ENCODE assay signal across 7 cellular contexts in the genomic region with DNA sequence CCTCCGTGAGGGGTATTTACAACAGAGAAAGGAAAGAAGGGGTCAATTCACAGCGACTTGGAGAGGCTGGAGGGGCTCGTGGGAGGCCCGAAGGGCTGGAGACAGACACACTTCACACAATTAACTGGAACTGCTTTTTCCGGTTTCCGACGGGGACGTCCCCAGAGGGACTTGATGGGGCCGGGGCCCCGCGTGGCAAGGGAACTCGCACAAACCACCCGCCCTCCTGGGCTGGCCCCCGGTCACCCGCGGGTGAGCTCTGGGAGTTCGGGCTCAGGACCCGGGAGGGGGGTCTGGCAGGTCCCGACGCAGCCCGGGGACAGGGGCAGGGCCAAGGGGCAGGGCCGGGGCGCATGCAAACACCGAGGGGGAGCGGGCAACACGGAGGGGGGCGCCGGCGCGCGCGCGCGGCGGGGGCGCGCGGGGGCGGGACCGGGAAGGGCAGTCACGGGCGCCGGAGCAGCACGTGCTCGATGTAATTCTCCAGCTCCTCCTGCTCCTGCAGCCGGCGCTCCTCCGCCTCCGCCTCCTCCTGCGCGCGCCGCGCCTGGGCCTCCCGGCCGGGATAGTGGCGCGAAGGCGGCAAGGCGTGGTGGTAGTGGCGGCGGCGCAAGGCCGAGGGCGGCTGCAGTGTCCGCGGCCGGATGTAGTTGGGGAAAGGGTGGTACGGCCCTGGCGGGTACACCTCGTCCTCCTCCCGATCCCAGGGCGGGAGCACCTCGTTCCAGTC. TPM values are rescaled to one million over a fixed set of nuclear protein-coding genes. Genes with fewer than 3 reads are reported as not detected.
DNase-seq lines count a peak whose midpoint lies in the region; ATAC-seq and TF ChIP-seq lines count a peak whose summit lies in the region.

No MANE protein-coding gene starts in this region.

- H3K4ac ChIP-seq in neuronal stem cell (ENCODE audit: low read length) = no peak overlapping the region

- peak overlapping the region; percentile 24 for H2BK15ac ChIP-seq in neuronal stem cell (ENCODE audit: low read length)

- H4K91ac ChIP-seq in neuronal stem cell (ENCODE audit: low read depth, low read length, poor library complexity) = no peak overlapping the region

- H3K27ac ChIP-seq in neuronal stem cell (replicated peaks; ENCODE audit: low read length) = peak overlapping the region; percentile 28

- no peak overlapping the region for H2BK120ac ChIP-seq in neuronal stem cell (ENCODE audit: low read depth, low read length)

- ATAC-seq in GM18505 (IDR thresholded peaks at IDR 0.05; ENCODE audit: unreplicated experiment) = no peak
- ATAC-seq in HG03439 (IDR thresholded peaks at IDR 0.05; ENCODE audit: unreplicated experiment) = no peak

- peak; percentile 76 for DNase-seq in ELF-1 (ENCODE audit: low read depth, low spot score)
- peak; percentile 53 for DNase-seq in KBM-7
- DNase-seq in SK-N-DZ (ENCODE audit: low spot score) = peak; percentile 76
- peak; percentile 69 for DNase-seq in epithelial cell of esophagus (ENCODE audit: low read depth)
- DNase-seq in neuronal stem cell (ENCODE audit: low spot score) = no peak

- H3K4me3 ChIP-seq in epithelial cell of esophagus (ENCODE audit: low read length) = peak overlapping the region; percentile 14
- peak overlapping the region; percentile 59 to 78 for H3K4me3 ChIP-seq in neuronal stem cell (ENCODE audit: low read length in 2 of 2)

- no peaks in the 10 kb centered on the region for H3K79me1 ChIP-seq in neuronal stem cell (ENCODE audit: low read depth, low read length)

- H3K23ac ChIP-seq in neuronal stem cell (ENCODE audit: low read depth, low read length, poor library complexity) = peak overlapping the region; percentile 90

- H3K18ac ChIP-seq in neuronal stem cell (ENCODE audit: low read length) = peak overlapping the region; percentile 95

- H3K14ac ChIP-seq in neuronal stem cell (ENCODE audit: low read length) = no peak overlapping the region

- no peak for TF ChIP-seq CTCF in epithelial cell of esophagus (IDR thresholded peaks at IDR 0.05; ENCODE audit: insufficient read depth, low read depth, low read length, missing control alignments)

- no peak overlapping the region for H4K8ac ChIP-seq in neuronal stem cell (ENCODE audit: low read depth, low read length)

- peaks cover 0 to 41% (median 17%) of the 10 kb centered on the region in 3 experiments for H3K27me3 ChIP-seq in neuronal stem cell (ENCODE audit: control insufficient read depth in 3 of 3, insufficient read depth in 3 of 3, low read depth in 1 of 3, low read length in 3 of 3)

- peak overlapping the region; percentile 53 for H2BK12ac ChIP-seq in neuronal stem cell (ENCODE audit: low read length)

- no peak overlapping the region for H2BK5ac ChIP-seq in neuronal stem cell (ENCODE audit: low read length)

- H2AK5ac ChIP-seq in neuronal stem cell (ENCODE audit: low read depth, low read length) = no peak overlapping the region

- H3K9ac ChIP-seq in neuronal stem cell (ENCODE audit: low read depth, low read length, poor library complexity) = peak overlapping the region; percentile 89

- no CpG with 5 or more reads among the region's 74 CpGs for WGBS in neuronal stem cell (ENCODE audit: extremely low coverage in 2 of 2, insufficient read length in 2 of 2, insufficient replicate concordance in 1 of 2), 2 donors

- peaks cover 1 to 23% of the 10 kb centered on the region in 2 donors for H3K36me3 ChIP-seq in neuronal stem cell (replicated peaks in 1 of 2; ENCODE audit: control insufficient read depth in 2 of 2, insufficient read depth in 2 of 2, low read length in 2 of 2)

- H3K4me2 ChIP-seq in neuronal stem cell (ENCODE audit: insufficient read depth, low read length, poor library complexity, severe bottlenecking) = peak overlapping the region; percentile 86

- H2AFZ ChIP-seq in neuronal stem cell (ENCODE audit: low read length) = peak overlapping the region; percentile 80

- in situ Hi-C loops in KBM-7 (cut with MboI; ENCODE audit: low pct_unique_long_range_greater_than_20kb, low sequenced_read_pairs) = no loop called here

- peaks cover 28 to 46% of the 10 kb centered on the region in 2 donors for H3K4me1 ChIP-seq in neuronal stem cell (ENCODE audit: control insufficient read depth in 2 of 2, insufficient read depth in 1 of 2, low read depth in 1 of 2, low read length in 2 of 2)

- H3K9me3 ChIP-seq in neuronal stem cell (replicated peaks in 1 of 2; ENCODE audit: control insufficient read depth in 2 of 2, insufficient read depth in 1 of 2, low read depth in 1 of 2, low read length in 2 of 2) = no peaks in the 10 kb centered on the region

- no peak for TF ChIP-seq POLR2A in GM18505 (IDR thresholded peaks at IDR 0.05; ENCODE audit: borderline replicate concordance, extremely low read depth, insufficient read depth, insufficient read length)

RNA-seq across cellular contexts. Expression of gene VGF, which starts 2.7 kb away (rescaled TPM):
- 4.9 and 8.2 TPM in 2 replicates for polyA plus RNA-seq in SK-N-DZ (2014; cell fraction: cytosol; rRNA removed)
- polyA plus RNA-seq in SK-N-DZ (2014; cell fraction: nucleus; rRNA removed) = 3.6 and 3.9 TPM in 2 replicates
- polyA plus RNA-seq in neuronal stem cell (2013, experiment 1 of 2) = 3.6 TPM
- polyA plus RNA-seq in neuronal stem cell (2013, experiment 2 of 2) = 3.9 TPM

RNA-seq across cellular contexts. Expression of gene AP1S1, which starts 8.4 kb away (rescaled TPM):
- 210 and 218 TPM in 2 replicates for polyA plus RNA-seq in SK-N-DZ (2014; cell fraction: cytosol; rRNA removed)
- 108 and 136 TPM in 2 replicates for polyA plus RNA-seq in SK-N-DZ (2014; cell fraction: nucleus; rRNA removed)
- 50.8 TPM for polyA plus RNA-seq in neuronal stem cell (2013, experiment 1 of 2)
- 51.6 TPM for polyA plus RNA-seq in neuronal stem cell (2013, experiment 2 of 2)

RNA-seq across cellular contexts. Expression of gene NAT16, which starts 17.4 kb away (rescaled TPM):
- not detected in 2 replicates for polyA plus RNA-seq in SK-N-DZ (2014; cell fraction: cytosol; rRNA removed)
- polyA plus RNA-seq in SK-N-DZ (2014; cell fraction: nucleus; rRNA removed) = 0.24 TPM in 1 of 2 replicates, not detected in the other
- 1.4 TPM for polyA plus RNA-seq in neuronal stem cell (2013, experiment 1 of 2)
- 1.6 TPM for polyA plus RNA-seq in neuronal stem cell (2013, experiment 2 of 2)

RNA-seq across cellular contexts. Expression of gene SERPINE1, which starts 35.8 kb away (rescaled TPM):
- not detected in 2 replicates for polyA plus RNA-seq in SK-N-DZ (2014; cell fraction: cytosol; rRNA removed)
- not detected in 2 replicates for polyA plus RNA-seq in SK-N-DZ (2014; cell fraction: nucleus; rRNA removed)
- 2.3 TPM for polyA plus RNA-seq in neuronal stem cell (2013, experiment 1 of 2)
- 2.2 TPM for polyA plus RNA-seq in neuronal stem cell (2013, experiment 2 of 2)

RNA-seq across cellular contexts. Expression of gene MOGAT3, which starts 38.1 kb away (rescaled TPM):
- polyA plus RNA-seq in SK-N-DZ (2014; cell fraction: cytosol; rRNA removed) = not detected in 2 replicates
- not detected in 2 replicates for polyA plus RNA-seq in SK-N-DZ (2014; cell fraction: nucleus; rRNA removed)
- polyA plus RNA-seq in neuronal stem cell (2013, experiment 1 of 2) = not detected
- not detected for polyA plus RNA-seq in neuronal stem cell (2013, experiment 2 of 2)
